36 cellular contexts compared by ENCODE assay signal in genomic region chr2:159187095-159187494, GRCh38.
DNase-seq lines count a peak whose midpoint lies in the region; ATAC-seq, FAIRE-seq and TF ChIP-seq lines count a peak whose summit lies in the region.
"Had no signal": no experiment of that assay in that cellular context is flagged by ENCODE, and none has a peak within 500 bp of the region (broad histone marks: within the 10 kb centered on the region; RNA-seq: fewer than 3 reads in every experiment).

No MANE protein-coding gene starts in this region.

- dilution Hi-C loops in endothelial cell of umbilical vein (cut with MboI; ENCODE audit: extremely low pct_ligation_motif_present, low sequenced_read_pairs): no loop called here

- no peaks in the 10 kb centered on the region for H3K9me3 Mint-ChIP-seq in neural crest cell
- H3K9me3 Mint-ChIP-seq: activated naive CD8-positive, alpha-beta T cell treated with anti-CD3 and anti-CD28 coated beads for 36 hours; activated T-cell treated with anti-CD3 and anti-CD28 coated beads, Interleukin-2, amount 50 U/mL, for 4 hours had no signal

- TF ChIP-seq POLR2A in endothelial cell of umbilical vein (IDR thresholded peaks at IDR 0.05; ENCODE audit: low read depth, low read length) (no peak), ovary (IDR thresholded peaks at IDR 0.05) (no peak)

- H3K36me3 ChIP-seq in SK-N-SH (replicated peaks in 1 of 2; ENCODE audit: control insufficient read depth in 1 of 2, insufficient read depth in 2 of 2, low read length in 1 of 2) (peaks cover 0 to 52% of the 10 kb centered on the region in 2 experiments), endothelial cell of umbilical vein (ENCODE audit: control insufficient read depth in 2 of 2, extremely low read depth in 1 of 2, insufficient read depth in 2 of 2, low read length in 2 of 2) (peaks cover 5 to 32% of the 10 kb centered on the region in 2 experiments), ovary (no peaks in the 10 kb centered on the region)
- H3K36me3 ChIP-seq: BE2C, neutrophil had no signal

- no peak overlapping the region for H2AFZ ChIP-seq in SK-N-SH (ENCODE audit: low read depth)
- no peak overlapping the region for H2AFZ ChIP-seq in endothelial cell of umbilical vein (ENCODE audit: low read depth, low read length)

- H3K27ac ChIP-seq in SK-N-SH (ENCODE audit: low read depth in 2 of 2, low read length in 1 of 2) (peak overlapping the region in 1 of 2 experiments; percentile 58; a peak in 3 of 4 replicates), endothelial cell of umbilical vein (ENCODE audit: insufficient read depth, low read depth, low read length) (peak overlapping the region; percentile 41), ovary (no peak overlapping the region)
- H3K27ac ChIP-seq: left lung, neutrophil, psoas muscle, sigmoid colon, transverse colon had no signal

- no peaks in the 10 kb centered on the region for H3F3A ChIP-seq in SK-N-SH (replicated peaks; ENCODE audit: insufficient read depth)

- H3K9me3 ChIP-seq in SK-N-SH: no peaks in the 10 kb centered on the region
- no peaks in the 10 kb centered on the region for H3K9me3 ChIP-seq in endothelial cell of umbilical vein (replicated peaks; ENCODE audit: control insufficient read depth, insufficient read depth, low read length)
- H3K9me3 ChIP-seq in ovary: no peaks in the 10 kb centered on the region
- H3K9me3 ChIP-seq: BE2C, left lung, neutrophil, psoas muscle, sigmoid colon, transverse colon had no signal

- no peaks in the 10 kb centered on the region for H3K27me3 ChIP-seq in SK-N-SH (ENCODE audit: insufficient read depth)
- H3K27me3 ChIP-seq in endothelial cell of umbilical vein (ENCODE audit: control insufficient read depth in 2 of 2, insufficient read depth in 2 of 2, low read length in 2 of 2): no peaks in the 10 kb centered on the region
- H3K27me3 ChIP-seq in ovary: no peaks in the 10 kb centered on the region
- H3K27me3 ChIP-seq: BE2C, left lung, neutrophil, sigmoid colon, transverse colon had no signal

- CTCF ChIA-PET in SK-N-SH (lab: Yijun Ruan, JAX) (interaction anchor here (0.9 to 1.9 kb wide), 3 partner anchors 18 to 285 kb away, joined by 3 to 6 read pairs (median 5); no protein-coding TSS in a partner anchor), endothelial cell of umbilical vein (lab: Charles Lee) (interaction anchor here (1.1 to 2.8 kb wide), 2 partner anchors 46 to 68 kb away, joined by 3 to 11 read pairs; no protein-coding TSS in a partner anchor)

- H3K79me2 ChIP-seq in SK-N-SH (ENCODE audit: insufficient read depth) (no peaks in the 10 kb centered on the region), endothelial cell of umbilical vein (ENCODE audit: control insufficient read depth, insufficient read depth, low read length) (peaks cover 7% of the 10 kb centered on the region)

- H3K4me3 ChIP-seq in SK-N-SH (ENCODE audit: low read depth in 2 of 2, low read length in 1 of 2): no peak overlapping the region
- H3K4me3 ChIP-seq in endothelial cell of umbilical vein (replicated peaks in 1 of 3; ENCODE audit: insufficient read depth in 1 of 3, low read depth in 1 of 3, low read length in 3 of 3): no peak overlapping the region
- no peak overlapping the region for H3K4me3 ChIP-seq in ovary
- H3K4me3 ChIP-seq: K562, left lung, psoas muscle, sigmoid colon, transverse colon had no signal

- TF ChIP-seq CTCF in SK-N-SH (IDR thresholded peaks at IDR 0.05) (no peak), endothelial cell of umbilical vein (IDR thresholded peaks at IDR 0.05; ENCODE audit: extremely low read depth in 1 of 2, insufficient read depth in 1 of 2, low read depth in 1 of 2, low read length in 2 of 2) (no peak), neural crest cell (conservative IDR thresholded peaks at IDR 0.05) (no peak), ovary (IDR thresholded peaks at IDR 0.05) (no peak)

- TF ChIP-seq RAD21 in SK-N-SH (IDR thresholded peaks at IDR 0.05; ENCODE audit: low read length): no peak

- no peaks in the 10 kb centered on the region for H3K27me3 Mint-ChIP-seq in neural crest cell (ENCODE audit: low read depth)
- H3K27me3 Mint-ChIP-seq: activated naive CD8-positive, alpha-beta T cell treated with anti-CD3 and anti-CD28 coated beads for 36 hours had no signal

- H3K36me3 Mint-ChIP-seq in neural crest cell (ENCODE audit: low read depth): peaks cover 4% of the 10 kb centered on the region
- H3K36me3 Mint-ChIP-seq: activated naive CD8-positive, alpha-beta T cell treated with anti-CD3 and anti-CD28 coated beads for 36 hours had no signal

- H3K4me1 ChIP-seq in SK-N-SH (ENCODE audit: control insufficient read depth in 1 of 2, insufficient read depth in 2 of 2, low read depth in 1 of 2, low read length in 1 of 2): peaks cover 0 to 22% of the 10 kb centered on the region in 2 experiments; a peak in 2 of 4 replicates
- H3K4me1 ChIP-seq in endothelial cell of umbilical vein (ENCODE audit: control insufficient read depth, extremely low read depth, insufficient read depth, low read length): peaks cover 42% of the 10 kb centered on the region
- no peaks in the 10 kb centered on the region for H3K4me1 ChIP-seq in ovary (ENCODE audit: insufficient read depth)
- H3K4me1 ChIP-seq: BE2C, left lung, psoas muscle, transverse colon had no signal

- H3K9me2 ChIP-seq in SK-N-SH: no peaks in the 10 kb centered on the region

- no peaks in the 10 kb centered on the region for H4K20me1 ChIP-seq in SK-N-SH (ENCODE audit: insufficient read depth)
- H4K20me1 ChIP-seq in endothelial cell of umbilical vein (replicated peaks; ENCODE audit: control insufficient read depth, extremely low read depth, insufficient read depth, low read length): no peaks in the 10 kb centered on the region

- H3K4me2 ChIP-seq in SK-N-SH (no peak overlapping the region), endothelial cell of umbilical vein (ENCODE audit: insufficient read depth, low read length) (no peak overlapping the region)

- WGBS in SK-N-SH (ENCODE audit: low lambda C conversion rate): 51% methylated on average over 5 of the region's 6 CpGs
- WGBS in ovary, 3 donors: 35 to 57% (median 45%) methylated on average over 6 of the region's 6 CpGs

- TF ChIP-seq EP300 in SK-N-SH (IDR thresholded peaks at IDR 0.05; ENCODE audit: borderline replicate concordance in 1 of 2, low read depth in 1 of 2, low read length in 1 of 2) (peak in 1 of 2 experiments; percentile 66; a peak in 1 of 4 replicates), ovary (IDR thresholded peaks at IDR 0.05) (no peak)

- intact Hi-C loops in endothelial cell of umbilical vein (cut with micrococcal nuclease) (no loop called here), ovary (cut with DNase I) (no loop called here)

- H3K9ac ChIP-seq in SK-N-SH (no peak overlapping the region), endothelial cell of umbilical vein (replicated peaks; ENCODE audit: extremely low read depth, insufficient read depth, low read length) (no peak overlapping the region)

- DNase-seq in EH (ENCODE audit: low read depth) (peak; percentile 29), SK-N-SH (peak; percentile 45), endothelial cell of umbilical vein (ENCODE audit: low read depth, low spot score) (no peak), neural crest cell (ENCODE audit: low read depth, low spot score) (no peak), ovary (no peak)
- no peak for DNase-seq in activated CD8-positive, alpha-beta memory T cell treated with anti-CD3 and anti-CD28 coated beads, Interleukin-2, amount 50 U/mL, for 48 hours
- DNase-seq: ACHN; activated CD4-positive, alpha-beta T cell treated with anti-CD3 and anti-CD28 coated beads for 48 hours; activated gamma-delta T cell; activated naive CD8-positive, alpha-beta T cell treated with anti-CD3 and anti-CD28 coated beads for 36 hours; activated T-cell treated with anti-CD3 and anti-CD28 coated beads, Interleukin-2, amount 50 U/mL, for 4 hours; anterior cingulate cortex; BE2C; DMS153; effector CD4-positive, alpha-beta T cell; glutamatergic neuron; left lung; NCI-H1048; NCI-H1694 treated with DMSO at 0.1 percent for 48 hours; NCI-H2171; NCI-H510A; OCI-M1; psoas muscle; sigmoid colon; stimulated activated CD4-positive, alpha-beta T cell treated with anti-CD3 and anti-CD28 coated beads, Interleukin-12 subunit alpha, Interleukin-12 subunit beta, amount 100 ng/mL, for 4 hours; stimulated activated CD4-positive, alpha-beta T cell treated with anti-CD3 and anti-CD28 coated beads, Interleukin-2, amount 100 ng/mL, for 48 hours; T-helper 2 cell; transverse colon had no signal

- POLR2A ChIA-PET in SK-N-SH (lab: Yijun Ruan, JAX) (interaction anchor here (0.5 kb wide), 1 partner anchor 47 kb away, joined by 3 read pairs; no protein-coding TSS in a partner anchor), endothelial cell of umbilical vein (lab: Charles Lee) (no interaction called here)

- FAIRE-seq in endothelial cell of umbilical vein (lab: Jason Lieb, UNC): no peak
- FAIRE-seq: colon, G401.6, HTR-8/SVneo, islet of Langerhans, K562 had no signal

- H3K4me1 Mint-ChIP-seq in neural crest cell: no peaks in the 10 kb centered on the region

- H3K9me1 ChIP-seq in endothelial cell of umbilical vein (replicated peaks; ENCODE audit: control insufficient read depth, extremely low read depth, insufficient read depth, low read length): no peaks in the 10 kb centered on the region

- ATAC-seq in HG03457 (IDR thresholded peaks at IDR 0.05; ENCODE audit: unreplicated experiment) (no peak), GM21515 (IDR thresholded peaks at IDR 0.05; ENCODE audit: unreplicated experiment) (no peak)
- ATAC-seq: activated T-cell treated with anti-CD3 and anti-CD28 coated beads, Interleukin-2, amount 50 U/mL, for 4 hours; K562; left lung; psoas muscle had no signal

- no TSS peak for BruUV-seq in endothelial cell of umbilical vein (replicated peaks; lab: Mats Ljungman, UMichigan)

- H3K4me3 Mint-ChIP-seq in neural crest cell: no peak overlapping the region
- H3K4me3 Mint-ChIP-seq: activated naive CD8-positive, alpha-beta T cell treated with anti-CD3 and anti-CD28 coated beads for 36 hours; activated T-cell treated with anti-CD3 and anti-CD28 coated beads, Interleukin-2, amount 50 U/mL, for 4 hours had no signal

- H3K27ac Mint-ChIP-seq in neural crest cell (ENCODE audit: unreplicated experiment): peak overlapping the region; percentile 36
- H3K27ac Mint-ChIP-seq: activated naive CD8-positive, alpha-beta T cell treated with anti-CD3 and anti-CD28 coated beads for 36 hours had no signal

TF ChIP-seq in SK-N-SH, 30 proteins besides CTCF, POLR2A, EP300 and RAD21 (continues in another document):
- TF ChIP-seq TEAD4 (IDR thresholded peaks at IDR 0.05; ENCODE audit: borderline replicate concordance, insufficient read depth) (no peak), NFIC (IDR thresholded peaks at IDR 0.05; ENCODE audit: borderline replicate concordance) (no peak), RCOR1 (IDR thresholded peaks at IDR 0.05; ENCODE audit: low read length) (peak; percentile 58; the same call in 1 of the 2 replicates), EZH2phosphoT487 (IDR thresholded peaks at IDR 0.05; ENCODE audit: borderline replicate concordance, low read depth) (no peak)

TF ChIP-seq in endothelial cell of umbilical vein, 7 proteins besides CTCF, POLR2A, EP300 and RAD21:
- TF ChIP-seq GATA2 (IDR thresholded peaks at IDR 0.05; ENCODE audit: insufficient read depth, insufficient read length, low read depth, low read length): peak; percentile 75
- no peak for TF ChIP-seq MYC (IDR thresholded peaks at IDR 0.05; ENCODE audit: low read depth, low read length)

Comparison
In these comparisons a context has a peak if more than half of its experiments do, and no peak if none do; other contexts are left out.
1. DNase-seq: peak in EH (single experiment) and SK-N-SH (single experiment); none in endothelial cell of umbilical vein (single experiment), neural crest cell (single experiment), ovary (0 of 5) and activated CD8-positive, alpha-beta memory T cell treated with anti-CD3 and anti-CD28 coated beads, Interleukin-2, amount 50 U/mL, for 48 hours (single experiment).